12 cellular contexts compared by ENCODE assay signal in the genomic region with DNA sequence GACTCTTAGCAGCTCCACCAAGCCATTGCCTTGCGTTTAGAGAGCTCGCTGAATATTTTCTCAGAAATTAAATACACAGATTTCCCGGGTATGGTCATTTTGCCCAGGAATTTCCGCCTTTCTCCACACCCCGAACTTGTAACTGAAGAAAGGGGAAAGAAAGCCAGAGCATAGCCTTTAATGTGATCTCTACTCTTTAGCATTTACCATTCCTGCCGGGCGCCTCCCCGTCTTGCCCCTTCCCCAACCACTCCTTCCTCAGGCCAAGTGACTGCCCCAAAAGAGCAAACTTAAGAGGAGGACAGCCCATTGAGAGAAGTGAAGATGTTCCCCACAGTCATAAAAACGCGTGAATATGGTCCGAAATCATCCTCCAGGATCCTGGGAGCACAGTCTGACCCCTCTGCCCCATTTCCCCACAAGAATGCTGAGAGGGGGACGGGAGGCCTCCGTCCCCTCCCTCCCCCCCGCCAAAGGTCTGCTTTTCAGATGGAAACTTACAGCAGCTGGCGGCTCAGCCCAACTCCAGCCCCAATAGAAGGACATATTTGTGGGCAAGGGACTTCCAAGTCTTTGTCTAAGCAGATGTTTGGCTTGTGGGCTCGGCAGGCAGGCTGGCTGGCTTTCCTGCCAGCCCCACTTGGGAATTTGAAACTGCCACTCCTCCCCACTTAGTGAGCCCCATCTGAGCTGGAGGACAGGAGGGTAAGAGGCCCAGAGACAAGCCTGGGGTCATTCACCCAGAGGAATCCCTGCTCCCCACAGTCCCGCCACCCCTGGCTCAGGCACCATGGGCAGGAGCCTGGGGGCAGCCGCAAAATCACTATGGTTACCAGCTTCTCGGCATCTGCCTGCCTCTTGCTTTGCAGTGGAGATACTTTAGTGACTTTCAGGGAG. TPM values are rescaled to one million over a fixed set of nuclear protein-coding genes. Genes with fewer than 3 reads are reported as not detected.
DNase-seq lines count a peak whose midpoint lies in the region; ATAC-seq and TF ChIP-seq lines count a peak whose summit lies in the region.
"Had no signal": no experiment of that assay in that cellular context is flagged by ENCODE, and none has a peak within 500 bp of the region (broad histone marks: within the 10 kb centered on the region; RNA-seq: fewer than 3 reads in every experiment).

No MANE protein-coding gene starts in this region.

- H3K27ac ChIP-seq in testis = peak overlapping the region; percentile 7 to 62

- H3K4me3 Mint-ChIP-seq in brain = no peak overlapping the region
- H3K4me3 Mint-ChIP-seq: activated CD4-positive, alpha-beta T cell treated with anti-CD3 and anti-CD28 coated beads, Interleukin-2, amount 10 ng/mL, durations not matched to agents 24 days and 14 days; effector memory CD8-positive, alpha-beta T cell; stimulated activated naive CD8-positive, alpha-beta T cell treated with anti-CD3 and anti-CD28 coated beads, Interleukin-15, Interleukin-2, amounts not matched to agents 100 ng/mL and 50 ng/mL, for 24 hours had no signal

- H3K27me3 Mint-ChIP-seq in brain = peaks cover 10% of the 10 kb centered on the region
- H3K27me3 Mint-ChIP-seq: activated CD4-positive, alpha-beta T cell treated with anti-CD3 and anti-CD28 coated beads, Interleukin-2, amount 10 ng/mL, durations not matched to agents 24 days and 14 days; stimulated activated naive CD8-positive, alpha-beta T cell treated with anti-CD3 and anti-CD28 coated beads, Interleukin-15, Interleukin-2, amounts not matched to agents 100 ng/mL and 50 ng/mL, for 24 hours had no signal

- H3K4me1 ChIP-seq in testis = peaks cover 33% of the 10 kb centered on the region

- H3K9me3 Mint-ChIP-seq in brain = peaks cover 0 to 4% (median 0%) of the 10 kb centered on the region in 5 experiments
- H3K9me3 Mint-ChIP-seq: activated CD4-positive, alpha-beta T cell treated with anti-CD3 and anti-CD28 coated beads, Interleukin-2, amount 10 ng/mL, durations not matched to agents 24 days and 14 days; effector memory CD8-positive, alpha-beta T cell; stimulated activated naive CD8-positive, alpha-beta T cell treated with anti-CD3 and anti-CD28 coated beads, Interleukin-15, Interleukin-2, amounts not matched to agents 100 ng/mL and 50 ng/mL, for 24 hours had no signal

- peaks cover 24% of the 10 kb centered on the region for H3K36me3 Mint-ChIP-seq in brain

- peaks cover 38% of the 10 kb centered on the region for H3K4me1 Mint-ChIP-seq in brain
- H3K4me1 Mint-ChIP-seq: activated CD4-positive, alpha-beta T cell treated with anti-CD3 and anti-CD28 coated beads, Interleukin-2, amount 10 ng/mL, durations not matched to agents 24 days and 14 days had no signal

- ATAC-seq in HG03108 (IDR thresholded peaks at IDR 0.05; ENCODE audit: unreplicated experiment) (no peak), GM19452 (IDR thresholded peaks at IDR 0.05; ENCODE audit: unreplicated experiment) (no peak)
- ATAC-seq: effector memory CD8-positive, alpha-beta T cell had no signal

- H3K9me3 ChIP-seq in testis = no peaks in the 10 kb centered on the region

- peak overlapping the region; percentile 27 to 92 (median 80) for H3K27ac Mint-ChIP-seq in brain
- H3K27ac Mint-ChIP-seq: activated CD4-positive, alpha-beta T cell treated with anti-CD3 and anti-CD28 coated beads, Interleukin-2, amount 10 ng/mL, durations not matched to agents 24 days and 14 days; effector memory CD8-positive, alpha-beta T cell; stimulated activated naive CD8-positive, alpha-beta T cell treated with anti-CD3 and anti-CD28 coated beads, Interleukin-15, Interleukin-2, amounts not matched to agents 100 ng/mL and 50 ng/mL, for 24 hours had no signal

- H3K4me3 ChIP-seq in HFF-Myc (replicated peaks; ENCODE audit: low read depth, low read length) (no peak overlapping the region), testis (no peak overlapping the region)

- 70 to 71% methylated on average over 19 of the region's 19 CpGs for WGBS in testis, 2 donors

- no peak for TF ChIP-seq POLR2A in testis (IDR thresholded peaks at IDR 0.05)

- DNase-seq in HFF-Myc (ENCODE audit: extremely low read depth, low read depth) (peak; percentile 69), islet precursor cell (peak; percentile 63), testis (peak; percentile 28), T1000 (lab: John Stamatoyannopoulos, UW) (no peak), NCI-H1436 treated with DMSO at 0.1 percent for 48 hours (lab: John Stamatoyannopoulos, UW) (no peak)
- DNase-seq: activated CD4-positive, alpha-beta T cell treated with anti-CD3 and anti-CD28 coated beads, Interleukin-2, amount 10 ng/mL, durations not matched to agents 24 days and 14 days; effector memory CD8-positive, alpha-beta T cell; occipital lobe had no signal

- no peak for TF ChIP-seq CTCF in HFF-Myc (IDR thresholded peaks at IDR 0.05; ENCODE audit: low read depth, low read length, missing control alignments)
- TF ChIP-seq CTCF in brain (conservative IDR thresholded peaks at IDR 0.05) = no peak
- no peak for TF ChIP-seq CTCF in testis (IDR thresholded peaks at IDR 0.05)

- H3K27me3 ChIP-seq in testis = no peaks in the 10 kb centered on the region

- intact Hi-C loops in testis (cut with DNase I; ENCODE audit: low total_unique reads) = no loop called here

- H3K36me3 ChIP-seq in testis (ENCODE audit: low read depth, missing control alignments) = no peaks in the 10 kb centered on the region

RNA-seq across cellular contexts. Expression of a gene that starts 53.4 kb away (rescaled TPM):
- 8.8 TPM for polyA plus RNA-seq in brain (ENCODE audit: insufficient read depth, low read depth, low replicate concordance)
- 100 to 1,000 TPM in 1 of 2 donors, 10 to 100 TPM in 1; 47.9 to 103 TPM for total RNA-seq in testis
- polyA plus RNA-seq in testis (ENCODE audit: insufficient read depth, low read depth, low replicate concordance) = 53.3 TPM

Comparison
In these comparisons a context has a peak if more than half of its experiments do, and no peak if none do; other contexts are left out.
1. DNase-seq: peak in HFF-Myc (single experiment), islet precursor cell (single experiment) and testis (single experiment); none in T1000 (single experiment) and NCI-H1436 treated with DMSO at 0.1 percent for 48 hours (single experiment).